ENCODE assay signal across 15 cellular contexts in the genomic region with DNA sequence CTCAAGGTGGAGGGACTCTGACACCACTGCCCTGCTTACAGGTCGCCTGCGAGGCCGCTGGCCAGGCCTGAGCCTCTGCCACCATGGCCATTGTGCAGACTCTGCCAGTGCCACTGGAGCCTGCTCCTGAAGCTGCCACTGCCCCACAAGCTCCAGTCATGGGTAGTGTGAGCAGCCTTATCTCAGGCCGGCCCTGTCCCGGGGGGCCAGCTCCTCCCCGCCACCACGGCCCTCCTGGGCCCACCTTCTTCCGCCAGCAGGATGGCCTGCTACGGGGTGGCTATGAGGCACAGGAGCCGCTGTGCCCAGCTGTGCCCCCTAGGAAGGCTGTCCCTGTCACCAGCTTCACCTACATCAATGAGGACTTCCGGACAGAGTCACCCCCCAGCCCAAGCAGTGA. TPM values are rescaled to one million over a fixed set of nuclear protein-coding genes. Genes with fewer than 3 reads are reported as not detected.
DNase-seq lines count a peak whose midpoint lies in the region; ATAC-seq and TF ChIP-seq lines count a peak whose summit lies in the region.
"Had no signal": no experiment of that assay in that cellular context is flagged by ENCODE, and none has a peak within 500 bp of the region (broad histone marks: within the 10 kb centered on the region; RNA-seq: fewer than 3 reads in every experiment).

No MANE protein-coding gene starts in this region.

- H3K4me1 Mint-ChIP-seq in brain: peaks cover 35% of the 10 kb centered on the region

- POLR2A ChIA-PET in HEK293 (lab: Yijun Ruan, JAX): no interaction called here

- TF ChIP-seq CTCF in HEK293 (tag by site-specific recombination; IDR thresholded peaks at IDR 0.05) (no peak), brain (conservative IDR thresholded peaks at IDR 0.05) (no peak), lung (IDR thresholded peaks at IDR 0.05; ENCODE audit: control extremely low read depth, extremely low read depth) (no peak)

- ATAC-seq in lung (ENCODE audit: insufficient read depth, low FRiP score) (no peak), HG03159 (IDR thresholded peaks at IDR 0.05; ENCODE audit: unreplicated experiment) (no peak), GM18858 (IDR thresholded peaks at IDR 0.05; ENCODE audit: unreplicated experiment) (no peak)
- ATAC-seq: activated CD8-positive, alpha-beta T cell treated with anti-CD3 and anti-CD28 coated beads, Interleukin-2, amount 10 ng/mL, durations not matched to agents 7 days and 5 days had no signal

- H3K27ac Mint-ChIP-seq in brain: peak overlapping the region in 4 of 5 experiments; percentile 38 to 100 (median 98)
- H3K27ac Mint-ChIP-seq: activated CD8-positive, alpha-beta T cell treated with anti-CD3 and anti-CD28 coated beads, Interleukin-2, amount 10 ng/mL, durations not matched to agents 7 days and 5 days; activated T-helper 1 cell treated with anti-CD3 and anti-CD28 coated beads, Interleukin-12 subunit alpha, Interleukin-12 subunit beta, Interleukin-2, Interleukin-4 antibody, amounts not matched to agents 30 ng/mL and 10 ng/mL and 1 ng/mL, durations not matched to agents 14 hours and 24 hours and 36 hours; mesothelial cell of epicardium; type B pancreatic cell had no signal

- peaks cover 2% of the 10 kb centered on the region for H3K27me3 Mint-ChIP-seq in brain
- H3K27me3 Mint-ChIP-seq: type B pancreatic cell had no signal

- DNase-seq in lung (ENCODE audit: low spot score) (no peak), COLO829 (ENCODE audit: low spot score) (no peak), posterior vena cava (ENCODE audit: low spot score) (no peak)
- DNase-seq: activated CD8-positive, alpha-beta T cell treated with anti-CD3 and anti-CD28 coated beads, Interleukin-2, amount 10 ng/mL, durations not matched to agents 7 days and 5 days; AML-193; DMS 273 treated with DMSO at 0.1 percent for 48 hours; NCI-H345 had no signal

- no peak overlapping the region for H3K4me3 ChIP-seq in HEK293 (ENCODE audit: low read depth, low read length)
- no peak overlapping the region for H3K4me3 ChIP-seq in lung
- peak overlapping the region in 1 of 2 donors; percentile 3 for H3K4me3 ChIP-seq in stomach smooth muscle (ENCODE audit: low read length in 2 of 2)

- H3K9ac ChIP-seq in stomach smooth muscle (ENCODE audit: low read length in 2 of 2): peak overlapping the region; percentile 94 to 97

- peaks cover 8 to 64% of the 10 kb centered on the region in 2 experiments; a peak in 2 of 3 replicates for H3K36me3 ChIP-seq in HEK293 (ENCODE audit: control insufficient read depth in 2 of 2, insufficient read depth in 1 of 2, low read length in 2 of 2)
- H3K36me3 ChIP-seq in lung (ENCODE audit: control insufficient read depth in 2 of 2, insufficient read depth in 2 of 2, low read length in 2 of 2): peaks cover 0 to 34% of the 10 kb centered on the region in 2 donors
- H3K36me3 ChIP-seq in stomach smooth muscle (ENCODE audit: control insufficient read depth in 2 of 2, insufficient read depth in 2 of 2, low read length in 2 of 2): peaks cover 25 to 26% of the 10 kb centered on the region in 2 donors

- intact Hi-C loops in posterior vena cava (cut with DNase I): no loop called here

- CTCF ChIA-PET in HEK293 (lab: Yijun Ruan, JAX): interaction anchor here (0.6 to 4.5 kb wide), 7 partner anchors 9 to 1227 kb away, joined by 3 to 32 read pairs (median 6); no protein-coding TSS in a partner anchor

- H3K27ac ChIP-seq in HEK293 (ENCODE audit: extremely low read depth, low read depth, low read length) (no peak overlapping the region), lung (ENCODE audit: low read depth in 1 of 2, low read length in 1 of 2) (peak overlapping the region; percentile 88 to 100), stomach smooth muscle (ENCODE audit: low read length) (peak overlapping the region; percentile 98)

- H3K9me3 Mint-ChIP-seq in brain: no peaks in the 10 kb centered on the region
- H3K9me3 Mint-ChIP-seq: activated T-helper 1 cell treated with anti-CD3 and anti-CD28 coated beads, Interleukin-12 subunit alpha, Interleukin-12 subunit beta, Interleukin-2, Interleukin-4 antibody, amounts not matched to agents 30 ng/mL and 10 ng/mL and 1 ng/mL, durations not matched to agents 14 hours and 24 hours and 36 hours; mesothelial cell of epicardium; type B pancreatic cell had no signal

- H3K36me3 Mint-ChIP-seq in brain: peaks cover 31% of the 10 kb centered on the region

- H3K4me3 Mint-ChIP-seq in brain: peak overlapping the region in 3 of 5 experiments; percentile 28 to 85 (median 46)
- H3K4me3 Mint-ChIP-seq: activated CD8-positive, alpha-beta T cell treated with anti-CD3 and anti-CD28 coated beads, Interleukin-2, amount 10 ng/mL, durations not matched to agents 7 days and 5 days; activated T-helper 1 cell treated with anti-CD3 and anti-CD28 coated beads, Interleukin-12 subunit alpha, Interleukin-12 subunit beta, Interleukin-2, Interleukin-4 antibody, amounts not matched to agents 30 ng/mL and 10 ng/mL and 1 ng/mL, durations not matched to agents 14 hours and 24 hours and 36 hours; mesothelial cell of epicardium; type B pancreatic cell had no signal

- H3K9me3 ChIP-seq in HEK293 (ENCODE audit: control insufficient read depth, insufficient read depth, low read depth, low read length): no peaks in the 10 kb centered on the region
- no peaks in the 10 kb centered on the region for H3K9me3 ChIP-seq in lung (ENCODE audit: control insufficient read depth in 2 of 2, insufficient read depth in 1 of 2, low read length in 1 of 2)
- no peaks in the 10 kb centered on the region for H3K9me3 ChIP-seq in stomach smooth muscle (ENCODE audit: control insufficient read depth in 2 of 2, low read length in 2 of 2)

- 84 to 92% methylated on average over 11 of the region's 11 CpGs for WGBS in lung, 2 donors

- H3K27me3 ChIP-seq in lung (ENCODE audit: control insufficient read depth, insufficient read depth) (no peaks in the 10 kb centered on the region), stomach smooth muscle (ENCODE audit: control insufficient read depth in 1 of 2, insufficient read depth in 2 of 2, low read length in 2 of 2) (no peaks in the 10 kb centered on the region)

- H3K4me1 ChIP-seq in HEK293 (ENCODE audit: control insufficient read depth, insufficient read depth, low read length) (peaks cover 8% of the 10 kb centered on the region), lung (ENCODE audit: control insufficient read depth in 2 of 2, insufficient read depth in 2 of 2, low read length in 2 of 2) (peaks cover 6 to 18% of the 10 kb centered on the region in 2 donors), stomach smooth muscle (ENCODE audit: control insufficient read depth, insufficient read depth, low read length) (peaks cover 57% of the 10 kb centered on the region)

TF ChIP-seq in HEK293, 187 proteins besides CTCF, POLR2A, EP300 and RAD21 (continues in another document):
- TF ChIP-seq, protein P1, sequence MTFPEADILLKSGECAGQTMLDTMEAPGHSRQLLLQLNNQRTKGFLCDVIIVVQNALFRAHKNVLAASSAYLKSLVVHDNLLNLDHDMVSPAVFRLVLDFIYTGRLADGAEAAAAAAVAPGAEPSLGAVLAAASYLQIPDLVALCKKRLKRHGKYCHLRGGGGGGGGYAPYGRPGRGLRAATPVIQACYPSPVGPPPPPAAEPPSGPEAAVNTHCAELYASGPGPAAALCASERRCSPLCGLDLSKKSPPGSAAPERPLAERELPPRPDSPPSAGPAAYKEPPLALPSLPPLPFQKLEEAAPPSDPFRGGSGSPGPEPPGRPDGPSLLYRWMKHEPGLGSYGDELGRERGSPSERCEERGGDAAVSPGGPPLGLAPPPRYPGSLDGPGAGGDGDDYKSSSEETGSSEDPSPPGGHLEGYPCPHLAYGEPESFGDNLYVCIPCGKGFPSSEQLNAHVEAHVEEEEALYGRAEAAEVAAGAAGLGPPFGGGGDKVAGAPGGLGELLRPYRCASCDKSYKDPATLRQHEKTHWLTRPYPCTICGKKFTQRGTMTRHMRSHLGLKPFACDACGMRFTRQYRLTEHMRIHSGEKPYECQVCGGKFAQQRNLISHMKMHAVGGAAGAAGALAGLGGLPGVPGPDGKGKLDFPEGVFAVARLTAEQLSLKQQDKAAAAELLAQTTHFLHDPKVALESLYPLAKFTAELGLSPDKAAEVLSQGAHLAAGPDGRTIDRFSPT (tag by site-specific recombination; IDR thresholded peaks at IDR 0.05): peak; percentile 69
- TF ChIP-seq TCF7L2 (IDR thresholded peaks at IDR 0.05; ENCODE audit: borderline replicate concordance, low read depth, low read length) (no peak), IKZF3 (tag by site-specific recombination; IDR thresholded peaks at IDR 0.05) (no peak)
- TF ChIP-seq, protein P2, sequence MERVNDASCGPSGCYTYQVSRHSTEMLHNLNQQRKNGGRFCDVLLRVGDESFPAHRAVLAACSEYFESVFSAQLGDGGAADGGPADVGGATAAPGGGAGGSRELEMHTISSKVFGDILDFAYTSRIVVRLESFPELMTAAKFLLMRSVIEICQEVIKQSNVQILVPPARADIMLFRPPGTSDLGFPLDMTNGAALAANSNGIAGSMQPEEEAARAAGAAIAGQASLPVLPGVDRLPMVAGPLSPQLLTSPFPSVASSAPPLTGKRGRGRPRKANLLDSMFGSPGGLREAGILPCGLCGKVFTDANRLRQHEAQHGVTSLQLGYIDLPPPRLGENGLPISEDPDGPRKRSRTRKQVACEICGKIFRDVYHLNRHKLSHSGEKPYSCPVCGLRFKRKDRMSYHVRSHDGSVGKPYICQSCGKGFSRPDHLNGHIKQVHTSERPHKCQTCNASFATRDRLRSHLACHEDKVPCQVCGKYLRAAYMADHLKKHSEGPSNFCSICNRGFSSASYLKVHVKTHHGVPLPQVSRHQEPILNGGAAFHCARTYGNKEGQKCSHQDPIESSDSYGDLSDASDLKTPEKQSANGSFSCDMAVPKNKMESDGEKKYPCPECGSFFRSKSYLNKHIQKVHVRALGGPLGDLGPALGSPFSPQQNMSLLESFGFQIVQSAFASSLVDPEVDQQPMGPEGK (tag by site-specific recombination; IDR thresholded peaks at IDR 0.05): 0 out of 2 replicates have a peak, but pooled peaks have one; percentile 25

RNA-seq across cellular contexts. Expression of a gene that starts 2.8 kb away (rescaled TPM):
- 54.6 TPM for polyA plus RNA-seq in brain (ENCODE audit: insufficient read depth, low read depth, low replicate concordance)
- total RNA-seq in lung: 10 to 100 TPM; 53.2 to 58.0 TPM
- polyA plus RNA-seq in lung: 10 to 100 TPM; 44.5 to 76.8 TPM
- 10 to 100 TPM; 71.4 to 91.3 TPM for total RNA-seq in posterior vena cava

RNA-seq across cellular contexts. Expression of a gene that starts 15.1 kb away (rescaled TPM):
- 9.2 TPM for polyA plus RNA-seq in brain (ENCODE audit: insufficient read depth, low read depth, low replicate concordance)
- total RNA-seq in lung: 1 to 10 TPM; 3.9 to 6.8 TPM
- 1 to 10 TPM; 4.4 to 8.3 TPM for polyA plus RNA-seq in lung
- total RNA-seq in posterior vena cava: 1 to 10 TPM; 5.2 to 5.6 TPM

RNA-seq across cellular contexts. Expression of a gene that starts 15.2 kb away (rescaled TPM):
- 126 TPM for polyA plus RNA-seq in brain (ENCODE audit: insufficient read depth, low read depth, low replicate concordance)
- 10 to 100 TPM; 43.6 to 74.4 TPM for total RNA-seq in lung
- 100 to 1,000 TPM in 1 of 2 donors, 10 to 100 TPM in 1; 94.6 to 105 TPM for polyA plus RNA-seq in lung
- 10 to 100 TPM; 48.6 to 53.9 TPM for total RNA-seq in posterior vena cava

RNA-seq across cellular contexts. Expression of a gene that starts 28.5 kb away (rescaled TPM):
- polyA plus RNA-seq in brain (ENCODE audit: insufficient read depth, low read depth, low replicate concordance): 8.2 TPM
- 1 to 10 TPM in 1 of 2 donors, under 1 TPM in 1; 0.09 to 1.3 TPM for total RNA-seq in lung
- under 1 TPM; 0.27 to 0.83 TPM for polyA plus RNA-seq in lung
- under 1 TPM; 0.48 to 0.83 TPM for total RNA-seq in posterior vena cava

RNA-seq across cellular contexts. Expression of a gene that starts 28.6 kb away (rescaled TPM):
- polyA plus RNA-seq in brain (ENCODE audit: insufficient read depth, low read depth, low replicate concordance): 25.9 TPM
- total RNA-seq in lung: 10 to 100 TPM; 39.0 to 95.8 TPM
- 10 to 100 TPM; 36.4 to 40.2 TPM for polyA plus RNA-seq in lung
- 10 to 100 TPM; 72.7 to 79.5 TPM for total RNA-seq in posterior vena cava
